In the genomic region with DNA sequence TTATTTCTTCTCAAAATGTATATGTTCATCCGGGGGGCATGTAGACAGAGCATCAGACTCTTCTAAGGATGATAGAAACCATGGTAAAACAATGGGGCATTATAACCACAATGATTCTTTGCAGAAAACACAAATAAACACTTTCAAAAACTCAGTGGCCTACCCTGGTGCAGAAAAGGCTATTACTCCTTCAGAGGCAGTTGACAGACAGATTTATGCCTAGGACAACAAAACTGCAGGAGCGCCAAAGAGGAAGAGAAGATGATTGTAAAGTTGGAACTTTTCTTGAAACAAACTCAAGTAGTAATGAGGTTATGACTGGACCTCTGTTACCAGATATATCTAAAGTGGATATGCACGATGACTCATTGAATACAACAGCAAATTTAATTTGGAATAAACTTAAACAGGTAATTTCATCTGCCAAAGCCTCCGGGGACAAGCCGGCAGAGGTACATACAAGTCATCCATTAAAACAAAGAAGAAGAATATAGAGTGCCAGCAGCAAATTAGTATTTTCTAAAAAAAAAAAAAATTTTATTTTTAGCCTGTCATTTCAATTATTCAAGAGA, we compare ENCODE assay signal across 22 cellular contexts.
DNase-seq lines count a peak whose midpoint lies in the region; ATAC-seq and TF ChIP-seq lines count a peak whose summit lies in the region.
"Had no signal": no experiment of that assay in that cellular context is flagged by ENCODE, and none has a peak within 500 bp of the region (broad histone marks: within the 10 kb centered on the region; RNA-seq: fewer than 3 reads in every experiment).

No MANE protein-coding gene starts in this region.

- no peaks in the 10 kb centered on the region for H3K9me3 ChIP-seq in BE2C
- 0 out of 2 replicates have a peak, but pooled peaks cover 3% of the 10 kb centered on the region for H3K9me3 ChIP-seq in SK-N-SH
- H3K9me3 ChIP-seq: SJSA1 had no signal

- H3K36me3 ChIP-seq in BE2C (no peaks in the 10 kb centered on the region), SK-N-SH (replicated peaks in 1 of 2; ENCODE audit: control insufficient read depth in 1 of 2, insufficient read depth in 2 of 2, low read length in 1 of 2) (no peaks in the 10 kb centered on the region)
- H3K36me3 ChIP-seq: SJSA1 had no signal

- POLR2A ChIA-PET in SK-N-SH (lab: Yijun Ruan, JAX) = no interaction called here

- TF ChIP-seq EP300 in SK-N-SH (IDR thresholded peaks at IDR 0.05; ENCODE audit: borderline replicate concordance in 1 of 2, low read depth in 1 of 2, low read length in 1 of 2) = peak; percentile 68 to 73; a peak in 3 of 4 replicates

- TF ChIP-seq RAD21 in SK-N-SH (IDR thresholded peaks at IDR 0.05; ENCODE audit: low read length) = no peak

- peak overlapping the region; percentile 15; the same call in 1 of the 2 replicates for H3K4me3 ChIP-seq in BE2C (ENCODE audit: low read depth, low read length)
- H3K4me3 ChIP-seq in SK-N-SH (ENCODE audit: low read depth in 2 of 2, low read length in 1 of 2) = no peak overlapping the region
- H3K4me3 ChIP-seq: SJSA1 had no signal

- H3K9ac ChIP-seq in SK-N-SH = no peak overlapping the region

- intact Hi-C loops in natural killer cell (cut with micrococcal nuclease) = no loop called here

- 24% methylated on average over 5 of the region's 5 CpGs for WGBS in SK-N-SH (ENCODE audit: low lambda C conversion rate)

- no peak overlapping the region; the same call in 1 of the 2 replicates for H3K4me2 ChIP-seq in SK-N-SH

- no peaks in the 10 kb centered on the region for H3K9me2 ChIP-seq in SK-N-SH

- no peak overlapping the region for H2AFZ ChIP-seq in SK-N-SH (ENCODE audit: low read depth)

- H3K27ac ChIP-seq in SK-N-SH (ENCODE audit: low read depth in 2 of 2, low read length in 1 of 2) = peak overlapping the region in 1 of 2 experiments; percentile 76; a peak in 1 of 4 replicates
- H3K27ac ChIP-seq: 22Rv1, C4-2B, SJSA1 had no signal

- no peaks in the 10 kb centered on the region for H3K27me3 ChIP-seq in BE2C
- no peaks in the 10 kb centered on the region for H3K27me3 ChIP-seq in SK-N-SH (ENCODE audit: insufficient read depth)
- H3K27me3 ChIP-seq: SJSA1 had no signal

- H3K9me3 Mint-ChIP-seq in nephron progenitor cell = peaks cover 5% of the 10 kb centered on the region
- peaks cover 11 to 23% of the 10 kb centered on the region in 2 donors for H3K9me3 Mint-ChIP-seq in natural killer cell
- H3K9me3 Mint-ChIP-seq: HFFc6 had no signal

- peak; percentile 69 for DNase-seq in BE2C
- DNase-seq in HT1080 (ENCODE audit: low read depth) = peak; percentile 5
- no peak for DNase-seq in SK-N-SH
- no peak for DNase-seq in nephron progenitor cell
- DNase-seq in C1 segment of cervical spinal cord (lab: John Stamatoyannopoulos, UW) = no peak
- DNase-seq in natural killer cell = no peak
- no peak for DNase-seq in NCI-H1417 (lab: John Stamatoyannopoulos, UW)
- no peak for DNase-seq in activated naive CD4-positive, alpha-beta T cell treated with Interleukin-2 at 50 U/mL for 16 hours
- DNase-seq: ACHN; CD8-positive, alpha-beta memory T cell; GDM1; HFFc6; KBM-7; NCI-H1092 treated with DMSO at 0.1 percent for 48 hours; NCI-H2029 treated with DMSO at 0.1 percent for 48 hours; NCI-H345; NCI-H524 treated with DMSO at 0.1 percent for 48 hours; NCI-H82 had no signal

- no peaks in the 10 kb centered on the region for H3F3A ChIP-seq in SK-N-SH (replicated peaks; ENCODE audit: insufficient read depth)

- peak overlapping the region; percentile 89 for H3K27ac Mint-ChIP-seq in nephron progenitor cell
- no peak overlapping the region for H3K27ac Mint-ChIP-seq in natural killer cell
- H3K27ac Mint-ChIP-seq: CD8-positive, alpha-beta memory T cell; HFFc6 had no signal

- H4K20me1 ChIP-seq in SK-N-SH (ENCODE audit: insufficient read depth) = no peaks in the 10 kb centered on the region

- TF ChIP-seq CTCF in BE2C (IDR thresholded peaks at IDR 0.05; ENCODE audit: low read depth, low read length) = no peak
- no peak for TF ChIP-seq CTCF in SK-N-SH (IDR thresholded peaks at IDR 0.05)
- TF ChIP-seq CTCF in nephron progenitor cell (IDR thresholded peaks at IDR 0.05) = no peak
- no peak for TF ChIP-seq CTCF in natural killer cell (IDR thresholded peaks at IDR 0.05)

- CTCF ChIA-PET in SK-N-SH (lab: Yijun Ruan, JAX) = no interaction called here

- no peak overlapping the region for H3K4me3 Mint-ChIP-seq in nephron progenitor cell
- H3K4me3 Mint-ChIP-seq in natural killer cell = no peak overlapping the region
- H3K4me3 Mint-ChIP-seq: CD8-positive, alpha-beta memory T cell; HFFc6 had no signal

- H3K4me1 Mint-ChIP-seq in nephron progenitor cell = peaks cover 24% of the 10 kb centered on the region
- no peaks in the 10 kb centered on the region for H3K4me1 Mint-ChIP-seq in natural killer cell
- H3K4me1 Mint-ChIP-seq: CD8-positive, alpha-beta memory T cell had no signal

- no peak for ATAC-seq in natural killer cell
- ATAC-seq: Right ventricle myocardium inferior had no signal

- H3K79me2 ChIP-seq in SK-N-SH (ENCODE audit: insufficient read depth) = no peaks in the 10 kb centered on the region

- H3K36me3 Mint-ChIP-seq in nephron progenitor cell (ENCODE audit: low read depth) (no peaks in the 10 kb centered on the region), natural killer cell (no peaks in the 10 kb centered on the region)
- H3K36me3 Mint-ChIP-seq: CD8-positive, alpha-beta memory T cell had no signal

- H3K27me3 Mint-ChIP-seq in nephron progenitor cell (ENCODE audit: low read depth, poor library complexity) (no peaks in the 10 kb centered on the region), natural killer cell (ENCODE audit: low read depth in 2 of 2) (no peaks in the 10 kb centered on the region)
- H3K27me3 Mint-ChIP-seq: CD8-positive, alpha-beta memory T cell had no signal

- peaks cover 22% of the 10 kb centered on the region for H3K4me1 ChIP-seq in BE2C
- H3K4me1 ChIP-seq in SK-N-SH (ENCODE audit: control insufficient read depth in 1 of 2, insufficient read depth in 2 of 2, low read depth in 1 of 2, low read length in 1 of 2) = peaks cover 0 to 6% of the 10 kb centered on the region in 2 experiments; a peak in 2 of 4 replicates
- H3K4me1 ChIP-seq: SJSA1 had no signal

TF ChIP-seq in SK-N-SH, 30 proteins besides CTCF, POLR2A, EP300 and RAD21:
- TF ChIP-seq, protein P1, sequence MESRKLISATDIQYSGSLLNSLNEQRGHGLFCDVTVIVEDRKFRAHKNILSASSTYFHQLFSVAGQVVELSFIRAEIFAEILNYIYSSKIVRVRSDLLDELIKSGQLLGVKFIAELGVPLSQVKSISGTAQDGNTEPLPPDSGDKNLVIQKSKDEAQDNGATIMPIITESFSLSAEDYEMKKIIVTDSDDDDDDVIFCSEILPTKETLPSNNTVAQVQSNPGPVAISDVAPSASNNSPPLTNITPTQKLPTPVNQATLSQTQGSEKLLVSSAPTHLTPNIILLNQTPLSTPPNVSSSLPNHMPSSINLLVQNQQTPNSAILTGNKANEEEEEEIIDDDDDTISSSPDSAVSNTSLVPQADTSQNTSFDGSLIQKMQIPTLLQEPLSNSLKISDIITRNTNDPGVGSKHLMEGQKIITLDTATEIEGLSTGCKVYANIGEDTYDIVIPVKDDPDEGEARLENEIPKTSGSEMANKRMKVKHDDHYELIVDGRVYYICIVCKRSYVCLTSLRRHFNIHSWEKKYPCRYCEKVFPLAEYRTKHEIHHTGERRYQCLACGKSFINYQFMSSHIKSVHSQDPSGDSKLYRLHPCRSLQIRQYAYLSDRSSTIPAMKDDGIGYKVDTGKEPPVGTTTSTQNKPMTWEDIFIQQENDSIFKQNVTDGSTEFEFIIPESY (IDR thresholded peaks at IDR 0.05; ENCODE audit: borderline replicate concordance, low read depth) = no peak
- peak; percentile 69; the same call in 1 of the 2 replicates for TF ChIP-seq FOSL2 (IDR thresholded peaks at IDR 0.05; ENCODE audit: borderline replicate concordance, low read depth)
- peak; percentile 64 for TF ChIP-seq TCF12 (IDR thresholded peaks at IDR 0.05)
- TF ChIP-seq POLR2AphosphoS5 (IDR thresholded peaks at IDR 0.05; ENCODE audit: low read depth, low read length) = peak; percentile 23; the same call in 1 of the 2 replicates
- TF ChIP-seq RXRA (IDR thresholded peaks at IDR 0.05; ENCODE audit: borderline replicate concordance, low read depth) = no peak; the same call in 1 of the 2 replicates
- peak; percentile 40; the same call in 1 of the 2 replicates for TF ChIP-seq NFIC (IDR thresholded peaks at IDR 0.05; ENCODE audit: borderline replicate concordance)
- TF ChIP-seq NRF1 (IDR thresholded peaks at IDR 0.05; ENCODE audit: low read depth, low read length) = no peak
- no peak for TF ChIP-seq FOXJ3 (CRISPR knock-in tag; IDR thresholded peaks at IDR 0.05)
- no peak for TF ChIP-seq SMC3 (IDR thresholded peaks at IDR 0.05; ENCODE audit: low read depth, low read length)
- TF ChIP-seq, protein P2, sequence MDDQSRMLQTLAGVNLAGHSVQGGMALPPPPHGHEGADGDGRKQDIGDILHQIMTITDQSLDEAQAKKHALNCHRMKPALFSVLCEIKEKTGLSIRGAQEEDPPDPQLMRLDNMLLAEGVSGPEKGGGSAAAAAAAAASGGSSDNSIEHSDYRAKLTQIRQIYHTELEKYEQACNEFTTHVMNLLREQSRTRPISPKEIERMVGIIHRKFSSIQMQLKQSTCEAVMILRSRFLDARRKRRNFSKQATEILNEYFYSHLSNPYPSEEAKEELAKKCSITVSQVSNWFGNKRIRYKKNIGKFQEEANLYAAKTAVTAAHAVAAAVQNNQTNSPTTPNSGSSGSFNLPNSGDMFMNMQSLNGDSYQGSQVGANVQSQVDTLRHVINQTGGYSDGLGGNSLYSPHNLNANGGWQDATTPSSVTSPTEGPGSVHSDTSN (IDR thresholded peaks at IDR 0.05) = peak; percentile 83
- TF ChIP-seq TEAD4 (IDR thresholded peaks at IDR 0.05; ENCODE audit: borderline replicate concordance, insufficient read depth) = peak; percentile 64; the same call in 1 of the 2 replicates
- TF ChIP-seq JUND (IDR thresholded peaks at IDR 0.05) = peak; percentile 54; the same call in 1 of the 2 replicates

Comparison
In these comparisons a context has a peak if more than half of its experiments do, and no peak if none do; other contexts are left out.
1. DNase-seq: peak in BE2C (single experiment) and HT1080 (single experiment); none in SK-N-SH (single experiment), nephron progenitor cell (single experiment), C1 segment of cervical spinal cord (0 of 14), natural killer cell (single experiment), NCI-H1417 (0 of 3) and activated naive CD4-positive, alpha-beta T cell treated with Interleukin-2 at 50 U/mL for 16 hours (single experiment).